22 cellular contexts compared by ENCODE assay signal in genomic region chr3:47410417-47410720, GRCh38. TPM values are rescaled to one million over a fixed set of nuclear protein-coding genes. Genes with fewer than 3 reads are reported as not detected.
A peak's percentile ranks its signal among the peaks of the same experiment; 100 is the strongest.
DNase-seq lines count a peak whose midpoint lies in the region; FAIRE-seq and TF ChIP-seq lines count a peak whose summit lies in the region.
"Had no signal": no experiment of that assay in that cellular context is flagged by ENCODE, and none has a peak within 500 bp of the region (broad histone marks: within the 10 kb centered on the region; RNA-seq: fewer than 3 reads in every experiment).

No MANE protein-coding gene starts in this region.

- H2AFZ ChIP-seq in osteoblast (ENCODE audit: low read length): no peak overlapping the region
- H2AFZ ChIP-seq: GM23248 had no signal

- no peaks in the 10 kb centered on the region for H3K27me3 Mint-ChIP-seq in activated naive CD4-positive, alpha-beta T cell treated with anti-CD3 and anti-CD28 coated beads, Interleukin-2, amount 50 U/mL, for 24 hours
- peaks cover 0 to 2% (median 1%) of the 10 kb centered on the region in 3 donors for H3K27me3 Mint-ChIP-seq in immature natural killer cell (ENCODE audit: low read depth in 3 of 3)
- H3K27me3 Mint-ChIP-seq: CD4-positive, alpha-beta T cell; CD8-positive, alpha-beta memory T cell had no signal

- H3K4me1 Mint-ChIP-seq in activated naive CD4-positive, alpha-beta T cell treated with anti-CD3 and anti-CD28 coated beads, Interleukin-2, amount 50 U/mL, for 24 hours: no peaks in the 10 kb centered on the region
- H3K4me1 Mint-ChIP-seq in immature natural killer cell: no peaks in the 10 kb centered on the region
- H3K4me1 Mint-ChIP-seq: CD8-positive, alpha-beta memory T cell had no signal

- peaks cover 17% of the 10 kb centered on the region for H4K20me1 ChIP-seq in osteoblast (ENCODE audit: insufficient read depth, low read length)

- H3K9me3 ChIP-seq in osteoblast (ENCODE audit: low read depth, low read length): no peaks in the 10 kb centered on the region
- H3K9me3 ChIP-seq: A549; BE2C; BLaER1 treated with 17β-estradiol and CSF1 and Interleukin-3, amounts not matched to agents 10 nM and 100 nM; HAP-1 had no signal

- DNase-seq in activated naive CD4-positive, alpha-beta T cell treated with Interleukin-2 at 50 U/mL for 16 hours: no peak
- DNase-seq in H7: peak; percentile 66
- DNase-seq in epidermal melanocyte (ENCODE audit: insufficient read length, low spot score): peak; percentile 5
- DNase-seq in osteoblast (ENCODE audit: insufficient read length, low spot score, missing footprints): peak; percentile 36
- no peak for DNase-seq in HT-29 (ENCODE audit: low spot score)
- DNase-seq in GM12891 (ENCODE audit: insufficient read length, low spot score): no peak
- no peak for DNase-seq in immature natural killer cell
- DNase-seq: ACHN; AML-193; BE2C; CD4-positive, alpha-beta T cell; CD8-positive, alpha-beta memory T cell; DMS53; DMS79 treated with DMSO at 0.1 percent for 48 hours; GM23248 had no signal

- H3K4me3 ChIP-seq in H7 (ENCODE audit: insufficient read depth, low read depth, low read length): no peak overlapping the region
- no peak overlapping the region for H3K4me3 ChIP-seq in osteoblast (ENCODE audit: insufficient read depth, low read length)
- H3K4me3 ChIP-seq: A549; BLaER1 treated with 17β-estradiol and CSF1 and Interleukin-3, amounts not matched to agents 10 nM and 100 nM; GM23248; HAP-1 had no signal

- peaks cover 2% of the 10 kb centered on the region for H3K36me3 Mint-ChIP-seq in activated naive CD4-positive, alpha-beta T cell treated with anti-CD3 and anti-CD28 coated beads, Interleukin-2, amount 50 U/mL, for 24 hours
- peaks cover 0 to 11% (median 5%) of the 10 kb centered on the region in 3 donors for H3K36me3 Mint-ChIP-seq in immature natural killer cell

- H3K4me1 ChIP-seq in osteoblast (ENCODE audit: insufficient read depth, low read length): peaks cover 1% of the 10 kb centered on the region
- H3K4me1 ChIP-seq: A549, BE2C, HAP-1 had no signal

- H3K79me2 ChIP-seq in osteoblast (ENCODE audit: insufficient read depth, low read length): peaks cover 10% of the 10 kb centered on the region

- TF ChIP-seq POLR2A in GM12891 (IDR thresholded peaks at IDR 0.05; ENCODE audit: low read depth, low read length): no peak

- H3K9me3 Mint-ChIP-seq in activated naive CD4-positive, alpha-beta T cell treated with anti-CD3 and anti-CD28 coated beads, Interleukin-2, amount 50 U/mL, for 24 hours: no peaks in the 10 kb centered on the region
- H3K9me3 Mint-ChIP-seq in immature natural killer cell: no peaks in the 10 kb centered on the region
- H3K9me3 Mint-ChIP-seq: CD4-positive, alpha-beta T cell; CD8-positive, alpha-beta memory T cell had no signal

- H3K27ac Mint-ChIP-seq in activated naive CD4-positive, alpha-beta T cell treated with anti-CD3 and anti-CD28 coated beads, Interleukin-2, amount 50 U/mL, for 24 hours: peak overlapping the region; percentile 23
- peak overlapping the region in 1 of 6 donors; percentile 67 for H3K27ac Mint-ChIP-seq in immature natural killer cell
- H3K27ac Mint-ChIP-seq: CD14-positive monocyte; CD4-positive, alpha-beta T cell had no signal

- no peak overlapping the region for H3K4me3 Mint-ChIP-seq in activated naive CD4-positive, alpha-beta T cell treated with anti-CD3 and anti-CD28 coated beads, Interleukin-2, amount 50 U/mL, for 24 hours
- no peak overlapping the region for H3K4me3 Mint-ChIP-seq in immature natural killer cell
- H3K4me3 Mint-ChIP-seq: CD14-positive monocyte; CD4-positive, alpha-beta T cell; CD8-positive, alpha-beta memory T cell had no signal

- H3K27me3 ChIP-seq in H7 (ENCODE audit: control insufficient read depth, insufficient read depth, low read length) (no peaks in the 10 kb centered on the region), osteoblast (ENCODE audit: insufficient read depth, low read length) (no peaks in the 10 kb centered on the region)
- H3K27me3 ChIP-seq: BE2C; BLaER1 treated with 17β-estradiol and CSF1 and Interleukin-3, amounts not matched to agents 10 nM and 100 nM had no signal

- peaks cover 39% of the 10 kb centered on the region for H3K36me3 ChIP-seq in H7 (replicated peaks; ENCODE audit: control insufficient read depth, insufficient read depth, low read length)
- peaks cover 52% of the 10 kb centered on the region for H3K36me3 ChIP-seq in osteoblast (ENCODE audit: insufficient read depth, low read length)

- FAIRE-seq in GM12891 (lab: Jason Lieb, UNC): no peak
- FAIRE-seq: A549, GM19239, H1 had no signal

- no peak overlapping the region for H3K4me2 ChIP-seq in osteoblast (ENCODE audit: insufficient read depth, low read length)
- H3K4me2 ChIP-seq: A549; BLaER1 treated with 17β-estradiol and CSF1 and Interleukin-3, amounts not matched to agents 10 nM and 100 nM had no signal

- H3K27ac ChIP-seq in osteoblast (ENCODE audit: low read depth, low read length): no peak overlapping the region
- H3K27ac ChIP-seq: A549; BLaER1 treated with 17β-estradiol and CSF1 and Interleukin-3, amounts not matched to agents 10 nM and 100 nM; GM23248 had no signal

- TF ChIP-seq CTCF in osteoblast (IDR thresholded peaks at IDR 0.05; ENCODE audit: extremely low read depth, low read depth, low read length): no peak

TF ChIP-seq in GM12891, 5 proteins besides CTCF, POLR2A, EP300 and RAD21:
- TF ChIP-seq POLR2AphosphoS5 (IDR thresholded peaks at IDR 0.05; ENCODE audit: low read depth, low read length) (no peak), SPI1 (IDR thresholded peaks at IDR 0.05; ENCODE audit: low read depth, low read length) (no peak), POU2F2 (IDR thresholded peaks at IDR 0.05; ENCODE audit: low read depth, low read length) (no peak), TAF1 (IDR thresholded peaks at IDR 0.05; ENCODE audit: low read depth, low read length) (no peak), PAX5 (IDR thresholded peaks at IDR 0.05; ENCODE audit: insufficient read depth, low read length, severe bottlenecking) (no peak)

RNA-seq across cellular contexts. Expression of gene PTPN23, which starts 29.5 kb away (rescaled TPM):
- 18.7 and 21.7 TPM in 2 replicates for total RNA-seq in H7 (2014; rRNA removed; shearing (Covaris generic))
- total RNA-seq in osteoblast: 22.4 and 30.0 TPM in 2 replicates
- 13.9 and 16.6 TPM in 2 replicates for total RNA-seq in HT-29 (2014; rRNA removed; shearing (Covaris generic))
- polyA plus RNA-seq in GM12891 (2012; ENCODE audit: low read depth, missing spikeins): 12.6 TPM
- 1 to 10 TPM in 1 of 3 donors, under 1 TPM in 2; 0.62 to 7.1 (median 0.68) TPM for polyA plus RNA-seq in immature natural killer cell

Comparison
In these comparisons a context has a peak if more than half of its experiments do, and no peak if none do; other contexts are left out.
1. DNase-seq: peak in H7 (single experiment), epidermal melanocyte (single experiment) and osteoblast (single experiment); none in activated naive CD4-positive, alpha-beta T cell treated with Interleukin-2 at 50 U/mL for 16 hours (single experiment), HT-29 (single experiment), GM12891 (single experiment) and immature natural killer cell (0 of 3).